Comparison of ENCODE assay signal across 18 cellular contexts in the genomic region with DNA sequence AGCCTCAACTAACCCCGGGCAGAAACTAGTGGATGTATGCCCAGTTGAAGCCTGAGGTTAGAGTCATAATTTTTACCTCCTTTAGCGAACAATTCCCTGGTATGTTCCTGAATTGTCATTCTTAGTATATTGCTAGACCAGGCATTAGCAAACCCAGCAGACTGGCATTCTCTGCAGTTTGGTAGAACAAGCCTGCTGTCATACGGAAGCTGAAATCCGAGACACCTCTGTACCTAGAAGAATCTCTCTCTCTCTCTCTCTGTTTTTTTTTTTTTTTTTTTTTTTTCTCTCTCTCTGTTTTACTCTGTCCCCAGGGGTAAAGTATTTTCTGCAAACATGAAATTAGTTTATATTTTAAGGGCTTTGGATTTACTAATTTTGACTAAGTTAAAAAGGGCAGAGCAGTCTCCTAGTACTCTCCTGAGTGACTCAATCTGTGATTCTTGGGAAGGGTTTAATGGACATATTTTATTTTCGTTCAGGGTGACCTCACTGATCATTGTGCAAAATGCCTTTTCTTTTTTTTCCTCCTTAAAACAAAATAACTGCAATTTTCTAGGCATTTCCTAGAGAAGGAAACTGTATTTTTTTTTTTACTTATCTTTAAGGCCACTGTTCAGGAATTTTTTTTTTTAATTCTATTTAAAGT.
A peak's percentile ranks its signal among the peaks of the same experiment; 100 is the strongest.
DNase-seq lines count a peak whose midpoint lies in the region; ATAC-seq and TF ChIP-seq lines count a peak whose summit lies in the region.
"Had no signal": no experiment of that assay in that cellular context is flagged by ENCODE, and none has a peak within 500 bp of the region (broad histone marks: within the 10 kb centered on the region; RNA-seq: fewer than 3 reads in every experiment).

No MANE protein-coding gene starts in this region.

- peaks cover 25% of the 10 kb centered on the region for H3K27me3 ChIP-seq in RWPE2 (ENCODE audit: insufficient read depth, poor library complexity, severe bottlenecking)
- H3K27me3 ChIP-seq in foreskin keratinocyte: peaks cover 4% of the 10 kb centered on the region
- no peaks in the 10 kb centered on the region for H3K27me3 ChIP-seq in endodermal cell (ENCODE audit: control insufficient read depth, insufficient read depth, low read length, poor library complexity, severe bottlenecking)

- no peaks in the 10 kb centered on the region for H3K9me3 Mint-ChIP-seq in endodermal cell
- H3K9me3 Mint-ChIP-seq: memory B cell; nephron; stimulated activated memory B cell treated with anti-CD40 and anti-IgM and Interleukin-4, amounts not matched to agents 10 μg/mL and 1 μg/mL and 100 μg/mL, for 72 hours had no signal

- no peaks in the 10 kb centered on the region for H3K27me3 Mint-ChIP-seq in endodermal cell (ENCODE audit: insufficient read depth)

- no peak overlapping the region for H3K9ac ChIP-seq in endodermal cell (ENCODE audit: extremely low read depth, low read length, poor library complexity, severe bottlenecking)

- DNase-seq in DMS53 (lab: John Stamatoyannopoulos, UW): peak; percentile 21
- no peak for DNase-seq in DMS53 treated with DMSO at 0.1 percent for 48 hours (lab: John Stamatoyannopoulos, UW; ENCODE audit: unreplicated experiment)
- DNase-seq in RWPE2 (ENCODE audit: low spot score): no peak
- DNase-seq in foreskin keratinocyte: peak in 1 of 2 donors; percentile 34
- no peak for DNase-seq in HT-29 (ENCODE audit: low spot score)
- no peak for DNase-seq in endodermal cell
- DNase-seq: activated CD8-positive, alpha-beta memory T cell treated with anti-CD3 and anti-CD28 coated beads, Interleukin-2, amount 50 U/mL, for 4 hours; DMS79 treated with DMSO at 0.1 percent for 48 hours; HCEC 1CT; OCI-M1; T1000; trophoblast cell had no signal

- no peak overlapping the region for H3K4me3 Mint-ChIP-seq in endodermal cell
- H3K4me3 Mint-ChIP-seq: memory B cell; nephron; stimulated activated memory B cell treated with anti-CD40 and anti-IgM and Interleukin-4, amounts not matched to agents 10 μg/mL and 1 μg/mL and 100 μg/mL, for 72 hours had no signal

- ATAC-seq in RWPE2 (ENCODE audit: low read depth) (peak; percentile 53; the same call in 1 of the 3 replicates), foreskin keratinocyte (peak; percentile 45), HG03432 (IDR thresholded peaks at IDR 0.05; ENCODE audit: unreplicated experiment) (no peak)
- ATAC-seq: stimulated activated memory B cell treated with anti-CD40 and anti-IgM and Interleukin-4, amounts not matched to agents 10 μg/mL and 1 μg/mL and 100 μg/mL, for 72 hours had no signal

- no peak overlapping the region for H3K27ac Mint-ChIP-seq in endodermal cell
- H3K27ac Mint-ChIP-seq: memory B cell; nephron; progenitor cell of endocrine pancreas; stimulated activated memory B cell treated with anti-CD40 and anti-IgM and Interleukin-4, amounts not matched to agents 10 μg/mL and 1 μg/mL and 100 μg/mL, for 72 hours had no signal

- H3K4me3 ChIP-seq in RWPE2 (ENCODE audit: severe bottlenecking) (no peak overlapping the region), skin epidermis (no peak overlapping the region), endodermal cell (ENCODE audit: low read length) (no peak overlapping the region)

- H3K4me1 ChIP-seq in RWPE2 (ENCODE audit: insufficient read depth, poor library complexity, severe bottlenecking) (peaks cover 8% of the 10 kb centered on the region), foreskin keratinocyte (peaks cover 14% of the 10 kb centered on the region), endodermal cell (ENCODE audit: control insufficient read depth, insufficient read depth, low read length) (peaks cover 23% of the 10 kb centered on the region)

- H3K27ac ChIP-seq in RWPE2 (ENCODE audit: poor library complexity, severe bottlenecking) (no peak overlapping the region), foreskin keratinocyte (peak overlapping the region; percentile 2), skin epidermis (peak overlapping the region in 16 of 21 experiments; percentile 4 to 63 (median 36)), endodermal cell (ENCODE audit: low read depth, low read length) (no peak overlapping the region)

- peaks cover 40% of the 10 kb centered on the region for H3K4me1 Mint-ChIP-seq in endodermal cell
- H3K4me1 Mint-ChIP-seq: memory B cell; stimulated activated memory B cell treated with anti-CD40 and anti-IgM and Interleukin-4, amounts not matched to agents 10 μg/mL and 1 μg/mL and 100 μg/mL, for 72 hours had no signal

- WGBS in endodermal cell (ENCODE audit: insufficient coverage in 1 of 2, insufficient read length in 1 of 2), 2 experiments: 84 to 90% methylated on average over 2 to 5 of the region's 5 CpGs

- no peak for TF ChIP-seq CTCF in RWPE2 (IDR thresholded peaks at IDR 0.05; ENCODE audit: poor library complexity, severe bottlenecking)
- no peak for TF ChIP-seq CTCF in foreskin keratinocyte (conservative IDR thresholded peaks at IDR 0.05)
- no peak for TF ChIP-seq CTCF in endodermal cell (conservative IDR thresholded peaks at IDR 0.05)

- H3K9me3 ChIP-seq in RWPE2 (ENCODE audit: severe bottlenecking) (no peaks in the 10 kb centered on the region), endodermal cell (ENCODE audit: control insufficient read depth, low read length) (no peaks in the 10 kb centered on the region)

- H3K36me3 ChIP-seq in RWPE2 (ENCODE audit: low read depth) (no peaks in the 10 kb centered on the region), endodermal cell (ENCODE audit: control insufficient read depth, insufficient read depth, low read length) (no peaks in the 10 kb centered on the region)

- H3K36me3 Mint-ChIP-seq in endodermal cell (ENCODE audit: low read depth): no peaks in the 10 kb centered on the region
- H3K36me3 Mint-ChIP-seq: memory B cell; stimulated activated memory B cell treated with anti-CD40 and anti-IgM and Interleukin-4, amounts not matched to agents 10 μg/mL and 1 μg/mL and 100 μg/mL, for 72 hours had no signal

Comparison
In these comparisons a context has a peak if more than half of its experiments do, and no peak if none do; other contexts are left out.
1. H3K27ac ChIP-seq: peak in foreskin keratinocyte (single experiment) and skin epidermis (16 of 21); none in RWPE2 (single experiment) and endodermal cell (single experiment).